ENCODE assay signal across 24 cellular contexts in genomic region chr18:51092097-51092496, GRCh38.
"Had no signal": no experiment of that assay in that cellular context is flagged by ENCODE, and none has a peak within 500 bp of the region (broad histone marks: within the 10 kb centered on the region; RNA-seq: fewer than 3 reads in every experiment).

No MANE protein-coding gene starts in this region.

- DNase-seq: activated B cell treated with CpG ODN at 0.5 μM for 24 hours; activated CD4-positive, alpha-beta memory T cell treated with anti-CD3 and anti-CD28 coated beads, Interleukin-2, amount 10 ng/mL, durations not matched to agents 7 days and 5 days; activated CD4-positive, alpha-beta T cell treated with anti-CD3 and anti-CD28 coated beads for 36 hours; activated gamma-delta T cell; anterior cingulate cortex; body of pancreas; effector CD4-positive, alpha-beta T cell; heart left ventricle; islet precursor cell; left colon; naive thymus-derived CD4-positive, alpha-beta T cell; posterior cingulate gyrus; sigmoid colon; stimulated activated CD4-positive, alpha-beta T cell treated with anti-CD3 and anti-CD28 coated beads, Interleukin-15, amount 100 ng/mL, for 24 hours; stimulated activated naive CD4-positive, alpha-beta T cell; T-helper 1 cell had no signal

- H3K27ac Mint-ChIP-seq: activated B cell treated with CpG ODN at 0.5 μM for 24 hours; activated CD4-positive, alpha-beta memory T cell treated with anti-CD3 and anti-CD28 coated beads, Interleukin-2, amount 10 ng/mL, durations not matched to agents 7 days and 5 days; activated CD4-positive, alpha-beta T cell treated with anti-CD3 and anti-CD28 coated beads for 36 hours; activated naive CD4-positive, alpha-beta T cell treated with anti-CD3 and anti-CD28 coated beads, Interleukin-2, amount 50 U/mL, for 24 hours; activated T-helper 1 cell treated with anti-CD3 and anti-CD28 coated beads, Interleukin-12 subunit alpha, Interleukin-12 subunit beta, Interleukin-2, Interleukin-4 antibody, amounts not matched to agents 30 ng/mL and 10 ng/mL and 1 ng/mL, durations not matched to agents 14 hours and 24 hours and 36 hours; dendritic cell treated with granulocyte-macrophage colony-stimulating factor and Interleukin-4, amounts not matched to agents 40 ng/mL and 50 ng/mL, for 4 days had no signal

- H3K4me1 Mint-ChIP-seq: activated B cell treated with CpG ODN at 0.5 μM for 24 hours; activated CD4-positive, alpha-beta memory T cell treated with anti-CD3 and anti-CD28 coated beads, Interleukin-2, amount 10 ng/mL, durations not matched to agents 7 days and 5 days; activated CD4-positive, alpha-beta T cell treated with anti-CD3 and anti-CD28 coated beads for 36 hours; activated naive CD4-positive, alpha-beta T cell treated with anti-CD3 and anti-CD28 coated beads, Interleukin-2, amount 50 U/mL, for 24 hours; naive thymus-derived CD4-positive, alpha-beta T cell; neural crest cell had no signal

- H3K27me3 Mint-ChIP-seq: activated B cell treated with CpG ODN at 0.5 μM for 24 hours; activated CD4-positive, alpha-beta T cell treated with anti-CD3 and anti-CD28 coated beads for 36 hours; activated naive CD4-positive, alpha-beta T cell treated with anti-CD3 and anti-CD28 coated beads, Interleukin-2, amount 50 U/mL, for 24 hours had no signal

- H3K36me3 ChIP-seq: cardiac muscle cell, heart left ventricle, sigmoid colon, upper lobe of left lung had no signal

- H3K27me3 ChIP-seq: body of pancreas, cardiac muscle cell, heart left ventricle, sigmoid colon, upper lobe of left lung had no signal

- ATAC-seq: activated CD4-positive, alpha-beta T cell treated with anti-CD3 and anti-CD28 coated beads for 36 hours; body of pancreas; heart left ventricle; left colon; naive thymus-derived CD4-positive, alpha-beta T cell had no signal

- H3K4me3 ChIP-seq: body of pancreas, cardiac muscle cell, heart left ventricle, lung, sigmoid colon, smooth muscle cell, upper lobe of left lung had no signal

- H3K9me3 ChIP-seq: body of pancreas, sigmoid colon had no signal

- H3K4me1 ChIP-seq: body of pancreas had no signal

- H3K4me3 Mint-ChIP-seq: activated B cell treated with CpG ODN at 0.5 μM for 24 hours; activated CD4-positive, alpha-beta memory T cell treated with anti-CD3 and anti-CD28 coated beads, Interleukin-2, amount 10 ng/mL, durations not matched to agents 7 days and 5 days; activated CD4-positive, alpha-beta T cell treated with anti-CD3 and anti-CD28 coated beads for 36 hours; activated naive CD4-positive, alpha-beta T cell treated with anti-CD3 and anti-CD28 coated beads, Interleukin-2, amount 50 U/mL, for 24 hours; activated T-helper 1 cell treated with anti-CD3 and anti-CD28 coated beads, Interleukin-12 subunit alpha, Interleukin-12 subunit beta, Interleukin-2, Interleukin-4 antibody, amounts not matched to agents 30 ng/mL and 10 ng/mL and 1 ng/mL, durations not matched to agents 14 hours and 24 hours and 36 hours; dendritic cell treated with granulocyte-macrophage colony-stimulating factor and Interleukin-4, amounts not matched to agents 40 ng/mL and 50 ng/mL, for 4 days; naive thymus-derived CD4-positive, alpha-beta T cell; neural crest cell had no signal

- H3K27ac ChIP-seq: body of pancreas, cardiac muscle cell, heart left ventricle, sigmoid colon, upper lobe of left lung had no signal
